30 cellular contexts compared by ENCODE assay signal in genomic region chr1:9611716-9612115, GRCh38. TPM values are rescaled to one million over a fixed set of nuclear protein-coding genes. Genes with fewer than 3 reads are reported as not detected.
A peak's percentile ranks its signal among the peaks of the same experiment; 100 is the strongest.
DNase-seq lines count a peak whose midpoint lies in the region; ATAC-seq and TF ChIP-seq lines count a peak whose summit lies in the region.
"Had no signal": no experiment of that assay in that cellular context is flagged by ENCODE, and none has a peak within 500 bp of the region (broad histone marks: within the 10 kb centered on the region; RNA-seq: fewer than 3 reads in every experiment).

No MANE protein-coding gene starts in this region.

- no peak overlapping the region for H2BK5ac ChIP-seq in IMR-90 (ENCODE audit: low read depth, low read length, poor library complexity, severe bottlenecking)
- H2BK5ac ChIP-seq in neuronal stem cell (ENCODE audit: low read length): peak overlapping the region; percentile 84

- H2BK20ac ChIP-seq in IMR-90 (ENCODE audit: low read depth, low read length): no peak overlapping the region

- H3K79me1 ChIP-seq in IMR-90 (ENCODE audit: low read depth in 1 of 2, low read length in 2 of 2) (no peaks in the 10 kb centered on the region), neuronal stem cell (ENCODE audit: low read depth, low read length) (peaks cover 2% of the 10 kb centered on the region)

- H3K18ac ChIP-seq in IMR-90 (ENCODE audit: low read depth, low read length) (no peak overlapping the region), neuronal stem cell (ENCODE audit: low read length) (no peak overlapping the region)

- H3K4ac ChIP-seq in IMR-90 (ENCODE audit: low read depth, low read length): no peak overlapping the region
- no peak overlapping the region for H3K4ac ChIP-seq in neuronal stem cell (ENCODE audit: low read length)

- ATAC-seq in IMR-90 (ENCODE audit: low read depth): no peak
- ATAC-seq in HG03045 (IDR thresholded peaks at IDR 0.05; ENCODE audit: unreplicated experiment): no peak
- ATAC-seq: A549; CD8-positive, alpha-beta T cell had no signal

- TF ChIP-seq POLR2A in IMR-90 (IDR thresholded peaks at IDR 0.05; ENCODE audit: low read depth, low read length): no peak

- H4K8ac ChIP-seq in IMR-90 (ENCODE audit: low read depth in 2 of 2, low read length in 2 of 2) (no peak overlapping the region), neuronal stem cell (ENCODE audit: low read depth, low read length) (no peak overlapping the region)

- WGBS in IMR-90 (ENCODE audit: extremely low coverage in 2 of 2, insufficient read length in 1 of 2), 2 experiments: no CpG with 5 or more reads among the region's 13 CpGs
- no CpG with 5 or more reads among the region's 13 CpGs for whole genome bisulfite sequencing in neuronal stem cell (ENCODE audit: extremely low coverage in 2 of 2, insufficient read length in 2 of 2, insufficient replicate concordance in 1 of 2), 2 donors

- no peaks in the 10 kb centered on the region for H3K9me1 ChIP-seq in IMR-90 (ENCODE audit: insufficient read depth, low read length)

- intact Hi-C loops in IMR-90 (cut with micrococcal nuclease): no loop called here

- H3K27ac ChIP-seq in HEK293 (ENCODE audit: extremely low read depth, low read depth, low read length): no peak overlapping the region
- H3K27ac ChIP-seq in IMR-90 (ENCODE audit: insufficient read depth, low read length): no peak overlapping the region
- H3K27ac ChIP-seq in neuronal stem cell (replicated peaks; ENCODE audit: low read length): no peak overlapping the region
- H3K27ac ChIP-seq: 22Rv1; A549; BLaER1; BLaER1 treated with 17β-estradiol and CSF1 and Interleukin-3, amounts not matched to agents 10 nM and 100 nM; C4-2B had no signal

- H4K91ac ChIP-seq in IMR-90 (ENCODE audit: insufficient read depth, low read depth, low read length): no peak overlapping the region
- no peak overlapping the region for H4K91ac ChIP-seq in neuronal stem cell (ENCODE audit: low read depth, low read length, poor library complexity)

- dilution Hi-C loops in IMR-90 (cut with HindIII; ENCODE audit: low sequenced_read_pairs, unreplicated experiment): no loop called here

- no peak overlapping the region for H3K56ac ChIP-seq in IMR-90 (ENCODE audit: extremely low read depth, insufficient read depth, low read length)

- H2BK120ac ChIP-seq in IMR-90 (ENCODE audit: low read depth, low read length) (no peak overlapping the region), neuronal stem cell (ENCODE audit: low read depth, low read length) (no peak overlapping the region)

- no peak overlapping the region for H2AK5ac ChIP-seq in IMR-90 (ENCODE audit: low read depth, low read length)
- no peak overlapping the region for H2AK5ac ChIP-seq in neuronal stem cell (ENCODE audit: low read depth, low read length)

- no TSS peak for BruUV-seq in IMR-90 (replicated peaks; lab: Mats Ljungman, UMichigan)

- H3K36me3 ChIP-seq in HEK293 (ENCODE audit: control insufficient read depth in 2 of 2, insufficient read depth in 1 of 2, low read length in 2 of 2) (peaks cover 0 to 71% of the 10 kb centered on the region in 2 experiments; a peak in 2 of 3 replicates), IMR-90 (ENCODE audit: control insufficient read depth, insufficient read depth, low read length) (peaks cover 22% of the 10 kb centered on the region), neuronal stem cell (replicated peaks in 1 of 2; ENCODE audit: control insufficient read depth in 2 of 2, insufficient read depth in 2 of 2, low read length in 2 of 2) (peaks cover 38 to 71% of the 10 kb centered on the region in 2 donors)

- POLR2A ChIA-PET in HEK293 (lab: Yijun Ruan, JAX): no interaction called here
- POLR2A ChIA-PET in IMR-90 (lab: Charles Lee; ENCODE audit: unreplicated experiment): no interaction called here

- TF ChIP-seq CTCF in HEK293 (tag by site-specific recombination; IDR thresholded peaks at IDR 0.05) (no peak), IMR-90 (conservative IDR thresholded peaks at IDR 0.05; ENCODE audit: low read depth, low read length) (no peak)

- H3K27me3 ChIP-seq in IMR-90 (ENCODE audit: control insufficient read depth, insufficient read depth, low read length) (no peaks in the 10 kb centered on the region), neuronal stem cell (ENCODE audit: control insufficient read depth in 3 of 3, insufficient read depth in 3 of 3, low read depth in 1 of 3, low read length in 3 of 3) (no peaks in the 10 kb centered on the region)
- H3K27me3 ChIP-seq: BE2C; BLaER1; BLaER1 treated with 17β-estradiol and CSF1 and Interleukin-3, amounts not matched to agents 10 nM and 100 nM had no signal

- H3K4me2 ChIP-seq in IMR-90 (ENCODE audit: low read depth, low read length) (no peak overlapping the region), neuronal stem cell (ENCODE audit: insufficient read depth, low read length, poor library complexity, severe bottlenecking) (no peak overlapping the region)
- H3K4me2 ChIP-seq: A549; BLaER1; BLaER1 treated with 17β-estradiol and CSF1 and Interleukin-3, amounts not matched to agents 10 nM and 100 nM had no signal

- H2BK15ac ChIP-seq in IMR-90 (ENCODE audit: low read depth, low read length) (no peak overlapping the region), neuronal stem cell (ENCODE audit: low read length) (no peak overlapping the region)

- no peak overlapping the region for H2AFZ ChIP-seq in IMR-90 (replicated peaks; ENCODE audit: low read length, poor library complexity)
- H2AFZ ChIP-seq in neuronal stem cell (ENCODE audit: low read length): no peak overlapping the region

- H2AK9ac ChIP-seq in IMR-90 (replicated peaks; ENCODE audit: low read depth, low read length, poor library complexity): peak overlapping the region; percentile 13

- H4K5ac ChIP-seq in IMR-90 (ENCODE audit: low read depth, low read length): no peak overlapping the region

- in situ Hi-C loops in IMR-90 (cut with MboI; ENCODE audit: low sequenced_read_pairs): no loop called here

- no peak overlapping the region for H2BK12ac ChIP-seq in neuronal stem cell (ENCODE audit: low read length)

- CTCF ChIA-PET in HEK293 (lab: Yijun Ruan, JAX) (no interaction called here), IMR-90 (lab: Yijun Ruan, JAX) (no interaction called here)

- no peak overlapping the region for H3K14ac ChIP-seq in IMR-90 (replicated peaks; ENCODE audit: low read depth, low read length)
- H3K14ac ChIP-seq in neuronal stem cell (ENCODE audit: low read length): no peak overlapping the region

- DNase-seq in IMR-90 (no peak), neuronal stem cell (ENCODE audit: low spot score) (no peak), Ammon's horn (ENCODE audit: low spot score) (no peak), HCEC 1CT (no peak)
- DNase-seq: 8988T; ACHN; AML-193; C1 segment of cervical spinal cord; Caco-2; Calu3; CD4-positive, alpha-beta memory T cell; CD4-positive, alpha-beta T cell; CD4-positive, CD25-positive, alpha-beta regulatory T cell; CD8-positive, alpha-beta memory T cell; CD8-positive, alpha-beta T cell; COR-L47; DMS 273 treated with DMSO at 0.1 percent for 48 hours; DMS153; DMS53; DMS79; DMS79 treated with DMSO at 0.1 percent for 48 hours; DND-41 had no signal

- H3K4me1 ChIP-seq in HEK293 (ENCODE audit: control insufficient read depth, insufficient read depth, low read length) (no peaks in the 10 kb centered on the region), IMR-90 (ENCODE audit: control insufficient read depth, insufficient read depth, low read length) (no peaks in the 10 kb centered on the region), neuronal stem cell (ENCODE audit: control insufficient read depth in 2 of 2, insufficient read depth in 1 of 2, low read depth in 1 of 2, low read length in 2 of 2) (no peaks in the 10 kb centered on the region)
- H3K4me1 ChIP-seq: A549; BE2C; BLaER1 treated with 17β-estradiol and CSF1 and Interleukin-3, amounts not matched to agents 10 nM and 100 nM; Caco-2 had no signal

- H3K23ac ChIP-seq in IMR-90 (ENCODE audit: low read depth, low read length): no peak overlapping the region
- H3K23ac ChIP-seq in neuronal stem cell (ENCODE audit: low read depth, low read length, poor library complexity): no peak overlapping the region

- H3K9me3 ChIP-seq in HEK293 (ENCODE audit: control insufficient read depth, insufficient read depth, low read depth, low read length) (no peaks in the 10 kb centered on the region), IMR-90 (ENCODE audit: control insufficient read depth, insufficient read depth, low read length) (no peaks in the 10 kb centered on the region), neuronal stem cell (replicated peaks in 1 of 2; ENCODE audit: control insufficient read depth in 2 of 2, insufficient read depth in 1 of 2, low read depth in 1 of 2, low read length in 2 of 2) (no peaks in the 10 kb centered on the region)
- H3K9me3 ChIP-seq: A549; BE2C; BLaER1; BLaER1 treated with 17β-estradiol and CSF1 and Interleukin-3, amounts not matched to agents 10 nM and 100 nM; Caco-2 had no signal

- no peaks in the 10 kb centered on the region for H4K20me1 ChIP-seq in IMR-90 (ENCODE audit: insufficient read depth, low read length)

- H3K9ac ChIP-seq in IMR-90 (ENCODE audit: low read depth, low read length): no peak overlapping the region
- H3K9ac ChIP-seq in neuronal stem cell (ENCODE audit: low read depth, low read length, poor library complexity): no peak overlapping the region
- H3K9ac ChIP-seq: BLaER1; BLaER1 treated with 17β-estradiol and CSF1 and Interleukin-3, amounts not matched to agents 10 nM and 100 nM had no signal

- no peak for TF ChIP-seq RAD21 in IMR-90 (IDR thresholded peaks at IDR 0.05; ENCODE audit: low read length)

- H3K4me3 ChIP-seq in HEK293 (ENCODE audit: low read depth, low read length) (no peak overlapping the region), IMR-90 (ENCODE audit: insufficient read depth, low read depth, low read length) (no peak overlapping the region), neuronal stem cell (ENCODE audit: low read length in 2 of 2) (peak overlapping the region in 1 of 2 donors; percentile 28)
- H3K4me3 ChIP-seq: A549; BLaER1; BLaER1 treated with 17β-estradiol and CSF1 and Interleukin-3, amounts not matched to agents 10 nM and 100 nM had no signal

TF ChIP-seq in HEK293, 187 proteins besides CTCF, POLR2A, EP300 and RAD21 (continues in another document):
- TF ChIP-seq ZNF239 (tag by site-specific recombination; IDR thresholded peaks at IDR 0.05) (no peak), GLIS1 (tag by site-specific recombination; IDR thresholded peaks at IDR 0.05) (peak; percentile 94)

TF ChIP-seq in IMR-90, 13 proteins besides CTCF, POLR2A, EP300 and RAD21 (continues in another document):
- TF ChIP-seq SMC3 (IDR thresholded peaks at IDR 0.05; ENCODE audit: low read depth, low read length): no peak
- no peak for TF ChIP-seq CHD1 (IDR thresholded peaks at IDR 0.05; ENCODE audit: low read depth, low read length)

RNA-seq across cellular contexts. Expression of gene TMEM201, which starts 23.0 kb away (rescaled TPM):
- 1.3 and 1.9 TPM in 2 replicates for total RNA-seq in IMR-90 (2012; rRNA removed)
- 8.7 and 9.4 TPM in 2 replicates for polyA plus RNA-seq in IMR-90 (2012; rRNA removed)
- polyA plus RNA-seq in IMR-90 (2012; cell fraction: cytosol; rRNA removed): 5.6 and 9.3 TPM in 2 replicates
- 11.7 and 31.4 TPM in 2 replicates for polyA plus RNA-seq in IMR-90 (2012; cell fraction: nucleus; rRNA removed; ENCODE audit: low replicate concordance)
- polyA plus RNA-seq in neuronal stem cell (2013, experiment 1 of 2): 14.4 TPM
- polyA plus RNA-seq in neuronal stem cell (2013, experiment 2 of 2): 13.9 TPM

RNA-seq across cellular contexts. Expression of gene PIK3CD, which starts 39.8 kb away (rescaled TPM):
- 5.0 and 5.6 TPM in 2 replicates for total RNA-seq in IMR-90 (2012; rRNA removed)
- polyA plus RNA-seq in IMR-90 (2012; rRNA removed): 12.1 and 13.6 TPM in 2 replicates
- polyA plus RNA-seq in IMR-90 (2012; cell fraction: cytosol; rRNA removed): 9.1 and 12.9 TPM in 2 replicates
- polyA plus RNA-seq in IMR-90 (2012; cell fraction: nucleus; rRNA removed; ENCODE audit: low replicate concordance): 34.1 and 56.0 TPM in 2 replicates
- polyA plus RNA-seq in neuronal stem cell (2013, experiment 1 of 2): 5.9 TPM
- polyA plus RNA-seq in neuronal stem cell (2013, experiment 2 of 2): 6.2 TPM
